Comparison of ENCODE assay signal across 8 cellular contexts in the genomic region with DNA sequence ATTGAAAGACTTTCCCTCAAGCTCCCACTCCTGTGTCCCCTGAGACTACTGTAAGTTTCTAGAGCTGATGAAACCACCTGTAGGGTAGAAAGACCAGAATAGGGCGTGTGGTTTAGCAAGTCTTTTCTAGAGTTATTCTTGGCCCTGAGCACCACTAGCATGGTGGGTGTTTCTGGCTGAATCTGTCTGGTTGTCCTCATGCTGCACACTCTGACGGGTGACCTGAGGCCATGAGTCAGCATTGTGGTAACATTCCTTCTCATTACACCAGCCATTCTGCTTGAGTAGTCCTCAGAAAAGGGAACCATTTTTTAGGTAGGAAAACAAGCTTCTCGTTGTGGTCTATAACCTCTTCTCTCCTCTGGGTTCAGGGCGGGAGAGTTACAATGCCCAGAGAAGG.
DNase-seq lines count a peak whose midpoint lies in the region; ATAC-seq and TF ChIP-seq lines count a peak whose summit lies in the region.

No MANE protein-coding gene starts in this region.

- no peak for ATAC-seq in GM19035 (IDR thresholded peaks at IDR 0.05; ENCODE audit: unreplicated experiment)

- H3K36me3 ChIP-seq in HEK293 (ENCODE audit: control insufficient read depth in 2 of 2, insufficient read depth in 1 of 2, low read length in 2 of 2) (no peaks in the 10 kb centered on the region), WERI-Rb-1 (no peaks in the 10 kb centered on the region), ovary (no peaks in the 10 kb centered on the region)

- in situ Hi-C loops in Caki2 (cut with HindIII; ENCODE audit: low pct_unique_long_range_greater_than_20kb, low sequenced_read_pairs), result no loop called here

- TF ChIP-seq EP300 in ovary (IDR thresholded peaks at IDR 0.05), result no peak

- CTCF ChIA-PET in HEK293 (lab: Yijun Ruan, JAX), result interaction anchor here (0.6 to 2.5 kb wide), 3 partner anchors 10 to 540 kb away, joined by 3 to 12 read pairs (median 4); no protein-coding TSS in a partner anchor

- no peak overlapping the region for H3K4me3 ChIP-seq in HEK293 (ENCODE audit: low read depth, low read length)
- H3K4me3 ChIP-seq in foreskin fibroblast (ENCODE audit: low read depth in 1 of 2, low read length in 2 of 2), result no peak overlapping the region
- no peak overlapping the region for H3K4me3 ChIP-seq in WERI-Rb-1 (ENCODE audit: low read depth, low read length)
- H3K4me3 ChIP-seq in ovary, result no peak overlapping the region

- H3K27ac ChIP-seq in HEK293 (ENCODE audit: extremely low read depth, low read depth, low read length) (0 out of 2 replicates have a peak overlapping the region, but pooled peaks have one; percentile 16), WERI-Rb-1 (no peak overlapping the region), ovary (no peak overlapping the region)

- intact Hi-C loops in ovary (cut with DNase I), result no loop called here

- TF ChIP-seq CTCF in HEK293 (tag by site-specific recombination; IDR thresholded peaks at IDR 0.05) (no peak), foreskin fibroblast (IDR thresholded peaks at IDR 0.05; ENCODE audit: low read depth, low read length) (no peak), WERI-Rb-1 (IDR thresholded peaks at IDR 0.05; ENCODE audit: low read depth, low read length) (no peak), ovary (IDR thresholded peaks at IDR 0.05) (no peak)

- H3K9me3 ChIP-seq in HEK293 (ENCODE audit: control insufficient read depth, insufficient read depth, low read depth, low read length) (no peaks in the 10 kb centered on the region), WERI-Rb-1 (ENCODE audit: severe bottlenecking) (no peaks in the 10 kb centered on the region), ovary (no peaks in the 10 kb centered on the region)

- no peaks in the 10 kb centered on the region for H3K4me1 ChIP-seq in HEK293 (ENCODE audit: control insufficient read depth, insufficient read depth, low read length)
- no peaks in the 10 kb centered on the region for H3K4me1 ChIP-seq in ovary (ENCODE audit: insufficient read depth)

- H3K27me3 ChIP-seq in WERI-Rb-1 (ENCODE audit: insufficient read depth, low read depth, severe bottlenecking), result no peaks in the 10 kb centered on the region
- no peaks in the 10 kb centered on the region for H3K27me3 ChIP-seq in ovary

- TF ChIP-seq POLR2A in ovary (IDR thresholded peaks at IDR 0.05), result no peak

- WGBS in ovary, 3 donors, result 73 to 80% (median 76%) methylated on average over 4 of the region's 4 CpGs

- DNase-seq in Caki2 (ENCODE audit: low read depth), result peak; percentile 77
- DNase-seq in NOMO-1 treated with dmso at 0.1 percent for 144 hours (lab: John Stamatoyannopoulos, UW; ENCODE audit: unreplicated experiment), result peak; percentile 86
- DNase-seq in foreskin fibroblast, result peak; percentile 88 to 95
- DNase-seq in WERI-Rb-1, result no peak
- DNase-seq in ovary, result no peak
- no peak for DNase-seq in NCI-H187 treated with DMSO at 0.1 percent for 48 hours (lab: John Stamatoyannopoulos, UW)

- POLR2A ChIA-PET in HEK293 (lab: Yijun Ruan, JAX), result no interaction called here

TF ChIP-seq in HEK293, 187 proteins besides CTCF, POLR2A, EP300 and RAD21 (continues in another document):
- TF ChIP-seq ZNF239 (tag by site-specific recombination; IDR thresholded peaks at IDR 0.05) (no peak), ZBTB48 (tag by site-specific recombination; IDR thresholded peaks at IDR 0.05) (no peak), SETDB1 (IDR thresholded peaks at IDR 0.05; ENCODE audit: insufficient read length, low read length) (no peak), SCRT2 (tag by site-specific recombination; IDR thresholded peaks at IDR 0.05) (peak; percentile 54; the same call in 1 of the 2 replicates), ZNF175 (tag by site-specific recombination; IDR thresholded peaks at IDR 0.05) (no peak), ZNF19 (tag by site-specific recombination; IDR thresholded peaks at IDR 0.05; ENCODE audit: low read depth) (no peak), ZNF292 (tag by site-specific recombination; IDR thresholded peaks at IDR 0.05; ENCODE audit: borderline replicate concordance, low read depth) (no peak), ZSCAN30 (tag by site-specific recombination; IDR thresholded peaks at IDR 0.05) (no peak), ZNF24 (tag by site-specific recombination; IDR thresholded peaks at IDR 0.05) (no peak)
- TF ChIP-seq, protein P1, sequence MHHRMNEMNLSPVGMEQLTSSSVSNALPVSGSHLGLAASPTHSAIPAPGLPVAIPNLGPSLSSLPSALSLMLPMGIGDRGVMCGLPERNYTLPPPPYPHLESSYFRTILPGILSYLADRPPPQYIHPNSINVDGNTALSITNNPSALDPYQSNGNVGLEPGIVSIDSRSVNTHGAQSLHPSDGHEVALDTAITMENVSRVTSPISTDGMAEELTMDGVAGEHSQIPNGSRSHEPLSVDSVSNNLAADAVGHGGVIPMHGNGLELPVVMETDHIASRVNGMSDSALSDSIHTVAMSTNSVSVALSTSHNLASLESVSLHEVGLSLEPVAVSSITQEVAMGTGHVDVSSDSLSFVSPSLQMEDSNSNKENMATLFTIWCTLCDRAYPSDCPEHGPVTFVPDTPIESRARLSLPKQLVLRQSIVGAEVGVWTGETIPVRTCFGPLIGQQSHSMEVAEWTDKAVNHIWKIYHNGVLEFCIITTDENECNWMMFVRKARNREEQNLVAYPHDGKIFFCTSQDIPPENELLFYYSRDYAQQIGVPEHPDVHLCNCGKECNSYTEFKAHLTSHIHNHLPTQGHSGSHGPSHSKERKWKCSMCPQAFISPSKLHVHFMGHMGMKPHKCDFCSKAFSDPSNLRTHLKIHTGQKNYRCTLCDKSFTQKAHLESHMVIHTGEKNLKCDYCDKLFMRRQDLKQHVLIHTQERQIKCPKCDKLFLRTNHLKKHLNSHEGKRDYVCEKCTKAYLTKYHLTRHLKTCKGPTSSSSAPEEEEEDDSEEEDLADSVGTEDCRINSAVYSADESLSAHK (tag by site-specific recombination; IDR thresholded peaks at IDR 0.05), result no peak
- TF ChIP-seq, protein P2, sequence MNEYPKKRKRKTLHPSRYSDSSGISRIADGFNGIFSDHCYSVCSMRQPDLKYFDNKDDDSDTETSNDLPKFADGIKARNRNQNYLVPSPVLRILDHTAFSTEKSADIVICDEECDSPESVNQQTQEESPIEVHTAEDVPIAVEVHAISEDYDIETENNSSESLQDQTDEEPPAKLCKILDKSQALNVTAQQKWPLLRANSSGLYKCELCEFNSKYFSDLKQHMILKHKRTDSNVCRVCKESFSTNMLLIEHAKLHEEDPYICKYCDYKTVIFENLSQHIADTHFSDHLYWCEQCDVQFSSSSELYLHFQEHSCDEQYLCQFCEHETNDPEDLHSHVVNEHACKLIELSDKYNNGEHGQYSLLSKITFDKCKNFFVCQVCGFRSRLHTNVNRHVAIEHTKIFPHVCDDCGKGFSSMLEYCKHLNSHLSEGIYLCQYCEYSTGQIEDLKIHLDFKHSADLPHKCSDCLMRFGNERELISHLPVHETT (tag by site-specific recombination; IDR thresholded peaks at IDR 0.05), result no peak
- TF ChIP-seq, protein P3, sequence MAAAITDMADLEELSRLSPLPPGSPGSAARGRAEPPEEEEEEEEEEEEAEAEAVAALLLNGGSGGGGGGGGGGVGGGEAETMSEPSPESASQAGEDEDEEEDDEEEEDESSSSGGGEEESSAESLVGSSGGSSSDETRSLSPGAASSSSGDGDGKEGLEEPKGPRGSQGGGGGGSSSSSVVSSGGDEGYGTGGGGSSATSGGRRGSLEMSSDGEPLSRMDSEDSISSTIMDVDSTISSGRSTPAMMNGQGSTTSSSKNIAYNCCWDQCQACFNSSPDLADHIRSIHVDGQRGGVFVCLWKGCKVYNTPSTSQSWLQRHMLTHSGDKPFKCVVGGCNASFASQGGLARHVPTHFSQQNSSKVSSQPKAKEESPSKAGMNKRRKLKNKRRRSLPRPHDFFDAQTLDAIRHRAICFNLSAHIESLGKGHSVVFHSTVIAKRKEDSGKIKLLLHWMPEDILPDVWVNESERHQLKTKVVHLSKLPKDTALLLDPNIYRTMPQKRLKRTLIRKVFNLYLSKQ (tag by site-specific recombination; IDR thresholded peaks at IDR 0.05; ENCODE audit: borderline replicate concordance), result no peak
- TF ChIP-seq, protein P4, sequence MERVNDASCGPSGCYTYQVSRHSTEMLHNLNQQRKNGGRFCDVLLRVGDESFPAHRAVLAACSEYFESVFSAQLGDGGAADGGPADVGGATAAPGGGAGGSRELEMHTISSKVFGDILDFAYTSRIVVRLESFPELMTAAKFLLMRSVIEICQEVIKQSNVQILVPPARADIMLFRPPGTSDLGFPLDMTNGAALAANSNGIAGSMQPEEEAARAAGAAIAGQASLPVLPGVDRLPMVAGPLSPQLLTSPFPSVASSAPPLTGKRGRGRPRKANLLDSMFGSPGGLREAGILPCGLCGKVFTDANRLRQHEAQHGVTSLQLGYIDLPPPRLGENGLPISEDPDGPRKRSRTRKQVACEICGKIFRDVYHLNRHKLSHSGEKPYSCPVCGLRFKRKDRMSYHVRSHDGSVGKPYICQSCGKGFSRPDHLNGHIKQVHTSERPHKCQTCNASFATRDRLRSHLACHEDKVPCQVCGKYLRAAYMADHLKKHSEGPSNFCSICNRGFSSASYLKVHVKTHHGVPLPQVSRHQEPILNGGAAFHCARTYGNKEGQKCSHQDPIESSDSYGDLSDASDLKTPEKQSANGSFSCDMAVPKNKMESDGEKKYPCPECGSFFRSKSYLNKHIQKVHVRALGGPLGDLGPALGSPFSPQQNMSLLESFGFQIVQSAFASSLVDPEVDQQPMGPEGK (tag by site-specific recombination; IDR thresholded peaks at IDR 0.05), result no peak
- TF ChIP-seq, protein P5, sequence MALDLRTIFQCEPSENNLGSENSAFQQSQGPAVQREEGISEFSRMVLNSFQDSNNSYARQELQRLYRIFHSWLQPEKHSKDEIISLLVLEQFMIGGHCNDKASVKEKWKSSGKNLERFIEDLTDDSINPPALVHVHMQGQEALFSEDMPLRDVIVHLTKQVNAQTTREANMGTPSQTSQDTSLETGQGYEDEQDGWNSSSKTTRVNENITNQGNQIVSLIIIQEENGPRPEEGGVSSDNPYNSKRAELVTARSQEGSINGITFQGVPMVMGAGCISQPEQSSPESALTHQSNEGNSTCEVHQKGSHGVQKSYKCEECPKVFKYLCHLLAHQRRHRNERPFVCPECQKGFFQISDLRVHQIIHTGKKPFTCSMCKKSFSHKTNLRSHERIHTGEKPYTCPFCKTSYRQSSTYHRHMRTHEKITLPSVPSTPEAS (tag by site-specific recombination; IDR thresholded peaks at IDR 0.05), result 0 out of 2 replicates have a peak, but pooled peaks have one; percentile 26
- TF ChIP-seq, protein P6, sequence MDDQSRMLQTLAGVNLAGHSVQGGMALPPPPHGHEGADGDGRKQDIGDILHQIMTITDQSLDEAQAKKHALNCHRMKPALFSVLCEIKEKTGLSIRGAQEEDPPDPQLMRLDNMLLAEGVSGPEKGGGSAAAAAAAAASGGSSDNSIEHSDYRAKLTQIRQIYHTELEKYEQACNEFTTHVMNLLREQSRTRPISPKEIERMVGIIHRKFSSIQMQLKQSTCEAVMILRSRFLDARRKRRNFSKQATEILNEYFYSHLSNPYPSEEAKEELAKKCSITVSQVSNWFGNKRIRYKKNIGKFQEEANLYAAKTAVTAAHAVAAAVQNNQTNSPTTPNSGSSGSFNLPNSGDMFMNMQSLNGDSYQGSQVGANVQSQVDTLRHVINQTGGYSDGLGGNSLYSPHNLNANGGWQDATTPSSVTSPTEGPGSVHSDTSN (CRISPR knock-in tag; IDR thresholded peaks at IDR 0.05), result no peak

Comparison
In these comparisons a context has a peak if more than half of its experiments do, and no peak if none do; other contexts are left out.
1. DNase-seq: peak in Caki2 (single experiment), NOMO-1 treated with dmso at 0.1 percent for 144 hours (single experiment) and foreskin fibroblast (2 of 2); none in WERI-Rb-1 (single experiment), ovary (0 of 5) and NCI-H187 treated with DMSO at 0.1 percent for 48 hours (single experiment).